ENCODE assay signal across 12 cellular contexts in genomic region chr3:72345980-72346379, GRCh38.
DNase-seq lines count a peak whose midpoint lies in the region; ATAC-seq and TF ChIP-seq lines count a peak whose summit lies in the region.
"Had no signal": no experiment of that assay in that cellular context is flagged by ENCODE, and none has a peak within 500 bp of the region (broad histone marks: within the 10 kb centered on the region; RNA-seq: fewer than 3 reads in every experiment).

No MANE protein-coding gene starts in this region.

- peak overlapping the region; percentile 32 for H2BK5ac ChIP-seq in IMR-90 (ENCODE audit: low read depth, low read length, poor library complexity, severe bottlenecking)

- ATAC-seq in IMR-90 (ENCODE audit: low read depth), result no peak
- ATAC-seq in HG02938 (IDR thresholded peaks at IDR 0.05; ENCODE audit: unreplicated experiment), result no peak
- ATAC-seq: activated CD4-positive, CD25-positive, alpha-beta regulatory T cell treated with anti-CD3 and anti-CD28 coated beads, Interleukin-2, amount 50 U/mL, for 24 hours had no signal

- peaks cover 67% of the 10 kb centered on the region for H3K4me1 Mint-ChIP-seq in activated CD4-positive, alpha-beta memory T cell treated with anti-CD3 and anti-CD28 coated beads, Interleukin-2, amount 10 ng/mL, durations not matched to agents 7 days and 5 days
- peaks cover 60% of the 10 kb centered on the region for H3K4me1 Mint-ChIP-seq in activated CD4-positive, alpha-beta memory T cell treated with anti-CD3 and anti-CD28 coated beads for 36 hours (ENCODE audit: low read depth)

- CTCF ChIA-PET in activated CD4-positive, alpha-beta memory T cell treated with anti-CD3 and anti-CD28 coated beads, Interleukin-2, amount 10 ng/mL, durations not matched to agents 7 days and 5 days (lab: Charles Lee), result no interaction called here
- CTCF ChIA-PET in activated CD4-positive, alpha-beta memory T cell treated with anti-CD3 and anti-CD28 coated beads for 36 hours (lab: Charles Lee), result interaction anchor here (0.9 kb wide), 1 partner anchor 476 kb away, joined by 3 read pairs; no protein-coding TSS in a partner anchor
- CTCF ChIA-PET in IMR-90 (lab: Yijun Ruan, JAX), result no interaction called here

- H4K20me1 ChIP-seq in IMR-90 (ENCODE audit: insufficient read depth, low read length), result no peaks in the 10 kb centered on the region

- peak overlapping the region; percentile 38 for H2AFZ ChIP-seq in IMR-90 (replicated peaks; ENCODE audit: low read length, poor library complexity)

- H3K4ac ChIP-seq in IMR-90 (ENCODE audit: low read depth, low read length), result peak overlapping the region; percentile 33

- peak overlapping the region; percentile 64; the same call in 1 of the 2 replicates for H2BK20ac ChIP-seq in IMR-90 (ENCODE audit: low read depth, low read length)

- H4K5ac ChIP-seq in IMR-90 (ENCODE audit: low read depth, low read length), result no peak overlapping the region

- H4K91ac ChIP-seq in IMR-90 (ENCODE audit: insufficient read depth, low read depth, low read length), result no peak overlapping the region

- H3K27ac ChIP-seq in IMR-90 (ENCODE audit: insufficient read depth, low read length) (no peak overlapping the region), esophagus muscularis mucosa (replicated peaks in 1 of 4) (peak overlapping the region in 3 of 4 donors; percentile 22 to 59 (median 40))

- peak overlapping the region in 1 of 2 experiments; percentile 9; a peak in 1 of 4 replicates for H4K8ac ChIP-seq in IMR-90 (ENCODE audit: low read depth in 2 of 2, low read length in 2 of 2)

- H3K56ac ChIP-seq in IMR-90 (ENCODE audit: extremely low read depth, insufficient read depth, low read length), result no peak overlapping the region

- POLR2A ChIA-PET in activated CD4-positive, alpha-beta memory T cell treated with anti-CD3 and anti-CD28 coated beads, Interleukin-2, amount 10 ng/mL, durations not matched to agents 7 days and 5 days (lab: Charles Lee), result interaction anchor here (1.0 to 1.5 kb wide), 2 partner anchors 19 to 102 kb away, joined by 3 to 5 read pairs; no protein-coding TSS in a partner anchor
- POLR2A ChIA-PET in activated CD4-positive, alpha-beta memory T cell treated with anti-CD3 and anti-CD28 coated beads for 36 hours (lab: Charles Lee), result no interaction called here
- POLR2A ChIA-PET in IMR-90 (lab: Charles Lee; ENCODE audit: unreplicated experiment), result no interaction called here

- peaks cover 3% of the 10 kb centered on the region; the same call in 1 of the 2 replicates for H3K9me1 ChIP-seq in IMR-90 (ENCODE audit: insufficient read depth, low read length)

- H3K14ac ChIP-seq in IMR-90 (replicated peaks; ENCODE audit: low read depth, low read length), result no peak overlapping the region

- H3K9ac ChIP-seq in IMR-90 (ENCODE audit: low read depth, low read length), result no peak overlapping the region
- H3K9ac ChIP-seq in skeletal muscle satellite cell (ENCODE audit: low read depth, low read length), result peak overlapping the region; percentile 19

- H3K27me3 ChIP-seq in IMR-90 (ENCODE audit: control insufficient read depth, insufficient read depth, low read length) (peaks cover 2% of the 10 kb centered on the region; the same call in 1 of the 2 replicates), esophagus muscularis mucosa (no peaks in the 10 kb centered on the region), skeletal muscle satellite cell (ENCODE audit: control insufficient read depth, insufficient read depth, low read length) (no peaks in the 10 kb centered on the region)

- H3K23ac ChIP-seq in IMR-90 (ENCODE audit: low read depth, low read length), result no peak overlapping the region

- 66% methylated on average over 4 of the region's 7 CpGs; no CpG with 5 or more reads in 1 of the 2 experiments for WGBS in IMR-90 (ENCODE audit: extremely low coverage in 2 of 2, insufficient read length in 1 of 2), 2 experiments
- 93% methylated on average over 7 of the region's 7 CpGs for WGBS in esophagus muscularis mucosa

- no peak for TF ChIP-seq POLR2A in IMR-90 (IDR thresholded peaks at IDR 0.05; ENCODE audit: low read depth, low read length)
- TF ChIP-seq POLR2A in esophagus muscularis mucosa (IDR thresholded peaks at IDR 0.05; ENCODE audit: low read depth), result no peak

- peak overlapping the region; percentile 70 for H3K27ac Mint-ChIP-seq in activated CD4-positive, alpha-beta memory T cell treated with anti-CD3 and anti-CD28 coated beads, Interleukin-2, amount 10 ng/mL, durations not matched to agents 7 days and 5 days
- no peak overlapping the region for H3K27ac Mint-ChIP-seq in activated CD4-positive, alpha-beta memory T cell treated with anti-CD3 and anti-CD28 coated beads for 36 hours

- no peak for TF ChIP-seq RAD21 in IMR-90 (IDR thresholded peaks at IDR 0.05; ENCODE audit: low read length)

- H2BK120ac ChIP-seq in IMR-90 (ENCODE audit: low read depth, low read length), result peak overlapping the region; percentile 42; the same call in 1 of the 2 replicates

- TF ChIP-seq EP300 in esophagus muscularis mucosa (IDR thresholded peaks at IDR 0.05), result no peak

- H3K9me3 ChIP-seq in IMR-90 (ENCODE audit: control insufficient read depth, insufficient read depth, low read length) (no peaks in the 10 kb centered on the region), esophagus muscularis mucosa (no peaks in the 10 kb centered on the region), skeletal muscle satellite cell (replicated peaks; ENCODE audit: low read length) (no peaks in the 10 kb centered on the region)

- DNase-seq in activated CD4-positive, alpha-beta memory T cell treated with anti-CD3 and anti-CD28 coated beads, Interleukin-2, amount 10 ng/mL, durations not matched to agents 7 days and 5 days, result no peak
- no peak for DNase-seq in activated CD4-positive, alpha-beta memory T cell treated with anti-CD3 and anti-CD28 coated beads for 36 hours
- DNase-seq in IMR-90, result no peak
- DNase-seq in esophagus muscularis mucosa (ENCODE audit: extremely low spot score), result no peak
- no peak for DNase-seq in foreskin melanocyte
- no peak for DNase-seq in NCI-H1417 treated with DMSO at 0.1 percent for 48 hours (lab: John Stamatoyannopoulos, UW)
- DNase-seq: DMS79, NCI-H1092, occipital lobe had no signal

- H3K4me3 ChIP-seq in IMR-90 (ENCODE audit: insufficient read depth, low read depth, low read length), result no peak overlapping the region
- no peak overlapping the region for H3K4me3 ChIP-seq in esophagus muscularis mucosa
- no peak overlapping the region for H3K4me3 ChIP-seq in skeletal muscle satellite cell (ENCODE audit: low read length)

- peak overlapping the region; percentile 90; the same call in 1 of the 2 replicates for H2AK5ac ChIP-seq in IMR-90 (ENCODE audit: low read depth, low read length)

- H3K4me2 ChIP-seq in IMR-90 (ENCODE audit: low read depth, low read length), result no peak overlapping the region
- H3K4me2 ChIP-seq in skeletal muscle satellite cell (ENCODE audit: low read length), result no peak overlapping the region

- H2AK9ac ChIP-seq in IMR-90 (replicated peaks; ENCODE audit: low read depth, low read length, poor library complexity), result no peak overlapping the region

- H3K18ac ChIP-seq in IMR-90 (ENCODE audit: low read depth, low read length), result no peak overlapping the region

- dilution Hi-C loops in IMR-90 (cut with HindIII; ENCODE audit: low sequenced_read_pairs, unreplicated experiment), result no loop called here

- H3K36me3 ChIP-seq in IMR-90 (ENCODE audit: control insufficient read depth, insufficient read depth, low read length), result no peaks in the 10 kb centered on the region
- no peaks in the 10 kb centered on the region for H3K36me3 ChIP-seq in esophagus muscularis mucosa
- no peaks in the 10 kb centered on the region for H3K36me3 ChIP-seq in skeletal muscle satellite cell (ENCODE audit: insufficient read depth, low read length)

- no peaks in the 10 kb centered on the region; the same call in 1 of the 2 replicates for H3K4me1 ChIP-seq in IMR-90 (ENCODE audit: control insufficient read depth, insufficient read depth, low read length)
- peaks cover 0 to 43% (median 31%) of the 10 kb centered on the region in 4 donors for H3K4me1 ChIP-seq in esophagus muscularis mucosa
- H3K4me1 ChIP-seq in skeletal muscle satellite cell (ENCODE audit: control insufficient read depth, insufficient read depth, low read length), result peaks cover 46% of the 10 kb centered on the region

- H2BK15ac ChIP-seq in IMR-90 (ENCODE audit: low read depth, low read length), result peak overlapping the region; percentile 41; the same call in 1 of the 3 replicates

- in situ Hi-C loops in IMR-90 (cut with MboI; ENCODE audit: low sequenced_read_pairs), result no loop called here

- no peaks in the 10 kb centered on the region for H3K36me3 Mint-ChIP-seq in activated CD4-positive, alpha-beta memory T cell treated with anti-CD3 and anti-CD28 coated beads, Interleukin-2, amount 10 ng/mL, durations not matched to agents 7 days and 5 days (ENCODE audit: low read depth)
- no peaks in the 10 kb centered on the region for H3K36me3 Mint-ChIP-seq in activated CD4-positive, alpha-beta memory T cell treated with anti-CD3 and anti-CD28 coated beads for 36 hours

- H3K79me1 ChIP-seq in IMR-90 (ENCODE audit: low read depth in 1 of 2, low read length in 2 of 2), result no peaks in the 10 kb centered on the region

- H3K4me3 Mint-ChIP-seq in activated CD4-positive, alpha-beta memory T cell treated with anti-CD3 and anti-CD28 coated beads, Interleukin-2, amount 10 ng/mL, durations not matched to agents 7 days and 5 days, result no peak overlapping the region
- no peak overlapping the region for H3K4me3 Mint-ChIP-seq in activated CD4-positive, alpha-beta memory T cell treated with anti-CD3 and anti-CD28 coated beads for 36 hours

- TF ChIP-seq CTCF in IMR-90 (conservative IDR thresholded peaks at IDR 0.05; ENCODE audit: low read depth, low read length) (no peak), esophagus muscularis mucosa (IDR thresholded peaks at IDR 0.05) (no peak)

- intact Hi-C loops in activated CD4-positive, alpha-beta memory T cell treated with anti-CD3 and anti-CD28 coated beads for 36 hours (cut with micrococcal nuclease), result loop anchor here (10.0 kb wide), 1 partner anchor 471 kb away; no protein-coding TSS in a partner anchor
- intact Hi-C loops in IMR-90 (cut with micrococcal nuclease) (no loop called here), esophagus muscularis mucosa (cut with DNase I) (no loop called here)

- no peaks in the 10 kb centered on the region for H3K9me3 Mint-ChIP-seq in activated CD4-positive, alpha-beta memory T cell treated with anti-CD3 and anti-CD28 coated beads, Interleukin-2, amount 10 ng/mL, durations not matched to agents 7 days and 5 days
- peaks cover 3% of the 10 kb centered on the region for H3K9me3 Mint-ChIP-seq in activated CD4-positive, alpha-beta memory T cell treated with anti-CD3 and anti-CD28 coated beads for 36 hours

- no TSS peak for BruUV-seq in IMR-90 (replicated peaks; lab: Mats Ljungman, UMichigan)

- peaks cover 4% of the 10 kb centered on the region for H3K27me3 Mint-ChIP-seq in activated CD4-positive, alpha-beta memory T cell treated with anti-CD3 and anti-CD28 coated beads, Interleukin-2, amount 10 ng/mL, durations not matched to agents 7 days and 5 days
- no peaks in the 10 kb centered on the region for H3K27me3 Mint-ChIP-seq in activated CD4-positive, alpha-beta memory T cell treated with anti-CD3 and anti-CD28 coated beads for 36 hours
